ENCODE assay signal across 11 cellular contexts in the genomic region with DNA sequence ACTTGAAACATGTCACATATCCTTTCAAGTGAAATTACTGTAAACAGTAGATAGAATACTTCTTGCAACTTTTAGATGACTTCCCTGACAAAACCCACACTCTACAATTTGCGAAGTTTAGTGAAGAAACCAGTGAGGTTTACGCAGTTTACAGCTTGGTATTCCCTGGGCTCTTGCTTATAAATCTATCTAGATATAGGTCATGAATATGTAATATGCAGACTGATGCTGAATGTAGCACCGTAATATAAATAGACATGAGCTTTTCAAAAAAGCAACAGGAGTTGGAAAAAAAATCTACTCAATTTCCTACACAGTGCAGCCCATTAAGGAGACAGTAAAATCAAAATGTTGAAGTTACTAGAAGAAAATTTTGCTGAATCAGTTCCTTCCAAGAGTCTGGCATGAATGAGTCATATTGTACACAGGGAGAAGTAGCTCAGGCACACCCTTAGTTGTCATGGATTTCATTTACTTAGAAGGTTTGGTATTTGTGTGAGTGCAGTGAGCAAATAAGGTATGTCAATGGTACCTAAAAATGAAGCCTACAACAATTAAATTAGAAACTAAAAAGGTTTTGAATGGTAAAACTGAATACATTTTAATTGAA.
DNase-seq lines count a peak whose midpoint lies in the region; ATAC-seq, FAIRE-seq and TF ChIP-seq lines count a peak whose summit lies in the region.
"Had no signal": no experiment of that assay in that cellular context is flagged by ENCODE, and none has a peak within 500 bp of the region (broad histone marks: within the 10 kb centered on the region; RNA-seq: fewer than 3 reads in every experiment).

No MANE protein-coding gene starts in this region.

- peaks cover 4% of the 10 kb centered on the region for H3K36me3 Mint-ChIP-seq in Calu3 (ENCODE audit: insufficient read depth, unreplicated experiment)
- no peaks in the 10 kb centered on the region for H3K36me3 Mint-ChIP-seq in activated CD8-positive, alpha-beta T cell treated with anti-CD3 and anti-CD28 coated beads, Interleukin-2, amount 10 ng/mL, durations not matched to agents 7 days and 5 days (ENCODE audit: low read depth)
- H3K36me3 Mint-ChIP-seq: mesothelial cell of epicardium had no signal

- POLR2A ChIA-PET in activated CD8-positive, alpha-beta T cell treated with anti-CD3 and anti-CD28 coated beads, Interleukin-2, amount 10 ng/mL, durations not matched to agents 7 days and 5 days (lab: Charles Lee) = no interaction called here

- no peaks in the 10 kb centered on the region for H3K36me3 ChIP-seq in bronchial epithelial cell (ENCODE audit: control insufficient read depth, insufficient read depth, low read length)
- H3K36me3 ChIP-seq in lung (ENCODE audit: control insufficient read depth in 2 of 2, insufficient read depth in 2 of 2, low read length in 2 of 2) = no peaks in the 10 kb centered on the region

- ATAC-seq in lung (ENCODE audit: insufficient read depth, low FRiP score) = peak; percentile 87
- no peak for ATAC-seq in GM21381 (IDR thresholded peaks at IDR 0.05; ENCODE audit: unreplicated experiment)
- no peak for ATAC-seq in activated CD8-positive, alpha-beta T cell treated with anti-CD3 and anti-CD28 coated beads, Interleukin-2, amount 10 ng/mL, durations not matched to agents 7 days and 5 days

- intact Hi-C loops in Calu3 (cut with micrococcal nuclease; ENCODE audit: unreplicated experiment) = no loop called here

- H3K27ac ChIP-seq in lung (ENCODE audit: low read depth in 1 of 2, low read length in 1 of 2) = no peak overlapping the region

- H3K4me1 ChIP-seq in lung (ENCODE audit: control insufficient read depth in 2 of 2, insufficient read depth in 2 of 2, low read length in 2 of 2) = no peaks in the 10 kb centered on the region

- H3K9me3 Mint-ChIP-seq in Calu3 (ENCODE audit: low read depth, unreplicated experiment) = no peaks in the 10 kb centered on the region
- H3K9me3 Mint-ChIP-seq in activated CD8-positive, alpha-beta T cell treated with anti-CD3 and anti-CD28 coated beads, Interleukin-2, amount 10 ng/mL, durations not matched to agents 7 days and 5 days (ENCODE audit: insufficient read depth) = no peaks in the 10 kb centered on the region
- H3K9me3 Mint-ChIP-seq: stimulated activated naive CD8-positive, alpha-beta T cell treated with anti-CD3 and anti-CD28 coated beads, Interleukin-15, Interleukin-2, amounts not matched to agents 100 ng/mL and 50 ng/mL, for 24 hours had no signal

- 67 to 71% methylated on average over 3 of the region's 3 CpGs for WGBS in lung, 2 donors

- H3K27me3 Mint-ChIP-seq in Calu3 (ENCODE audit: unreplicated experiment) = no peaks in the 10 kb centered on the region
- no peaks in the 10 kb centered on the region for H3K27me3 Mint-ChIP-seq in activated CD8-positive, alpha-beta T cell treated with anti-CD3 and anti-CD28 coated beads, Interleukin-2, amount 10 ng/mL, durations not matched to agents 7 days and 5 days (ENCODE audit: low read depth)

- H3K9me3 ChIP-seq in lung (ENCODE audit: control insufficient read depth in 2 of 2, insufficient read depth in 1 of 2, low read length in 1 of 2) = no peaks in the 10 kb centered on the region

- FAIRE-seq in bronchial epithelial cell (lab: Jason Lieb, UNC) = no peak

- BruUV-seq in Calu3 (replicated peaks; lab: Mats Ljungman, UMichigan) = no TSS peak

- TF ChIP-seq CTCF in Calu3 (IDR thresholded peaks at IDR 0.05; ENCODE audit: unreplicated experiment) (no peak), bronchial epithelial cell (IDR thresholded peaks at IDR 0.05; ENCODE audit: insufficient read depth, low read length, severe bottlenecking) (no peak), lung (IDR thresholded peaks at IDR 0.05; ENCODE audit: control extremely low read depth, extremely low read depth) (no peak)

- no peak overlapping the region for H3K4me3 Mint-ChIP-seq in Calu3 (ENCODE audit: low read depth, unreplicated experiment)
- no peak overlapping the region for H3K4me3 Mint-ChIP-seq in activated CD8-positive, alpha-beta T cell treated with anti-CD3 and anti-CD28 coated beads, Interleukin-2, amount 10 ng/mL, durations not matched to agents 7 days and 5 days
- H3K4me3 Mint-ChIP-seq: mesothelial cell of epicardium; stimulated activated naive CD8-positive, alpha-beta T cell treated with anti-CD3 and anti-CD28 coated beads, Interleukin-15, Interleukin-2, amounts not matched to agents 100 ng/mL and 50 ng/mL, for 24 hours had no signal

- H3K27me3 ChIP-seq in bronchial epithelial cell (ENCODE audit: control insufficient read depth, insufficient read depth, low read length) (no peaks in the 10 kb centered on the region), lung (ENCODE audit: control insufficient read depth, insufficient read depth) (no peaks in the 10 kb centered on the region)

- DNase-seq in Calu3 (peak; percentile 36), M059J (ENCODE audit: low read depth) (peak; percentile 72), bronchial epithelial cell (ENCODE audit: low read depth) (peak; percentile 93), lung (ENCODE audit: low spot score) (no peak), DMS79 (lab: John Stamatoyannopoulos, UW) (no peak)
- DNase-seq in stimulated activated CD4-positive, alpha-beta T cell treated with anti-CD3 and anti-CD28 coated beads, Interleukin-4, amount 100 ng/mL, for 4 hours = no peak
- DNase-seq in activated CD8-positive, alpha-beta T cell treated with anti-CD3 and anti-CD28 coated beads, Interleukin-2, amount 10 ng/mL, durations not matched to agents 7 days and 5 days = no peak
- DNase-seq: amygdala had no signal

- peak overlapping the region; percentile 50 for H3K27ac Mint-ChIP-seq in Calu3 (ENCODE audit: unreplicated experiment)
- H3K27ac Mint-ChIP-seq in activated CD8-positive, alpha-beta T cell treated with anti-CD3 and anti-CD28 coated beads, Interleukin-2, amount 10 ng/mL, durations not matched to agents 7 days and 5 days = no peak overlapping the region
- H3K27ac Mint-ChIP-seq: mesothelial cell of epicardium; stimulated activated naive CD8-positive, alpha-beta T cell treated with anti-CD3 and anti-CD28 coated beads, Interleukin-15, Interleukin-2, amounts not matched to agents 100 ng/mL and 50 ng/mL, for 24 hours had no signal

- peaks cover 28% of the 10 kb centered on the region for H3K4me1 Mint-ChIP-seq in Calu3 (ENCODE audit: low read depth, unreplicated experiment)
- H3K4me1 Mint-ChIP-seq in activated CD8-positive, alpha-beta T cell treated with anti-CD3 and anti-CD28 coated beads, Interleukin-2, amount 10 ng/mL, durations not matched to agents 7 days and 5 days (ENCODE audit: low read depth) = no peaks in the 10 kb centered on the region
- H3K4me1 Mint-ChIP-seq: mesothelial cell of epicardium had no signal

- CTCF ChIA-PET in Calu3 (lab: Charles Lee) = interaction anchor here (0.8 to 1.2 kb wide), 7 partner anchors 8 to 225 kb away, joined by 3 to 10 read pairs (median 4); no protein-coding TSS in a partner anchor
- CTCF ChIA-PET in activated CD8-positive, alpha-beta T cell treated with anti-CD3 and anti-CD28 coated beads, Interleukin-2, amount 10 ng/mL, durations not matched to agents 7 days and 5 days (lab: Charles Lee) = no interaction called here

- no peak overlapping the region for H3K4me3 ChIP-seq in bronchial epithelial cell (ENCODE audit: low read depth, low read length)
- H3K4me3 ChIP-seq in lung = no peak overlapping the region

Comparison
In these comparisons a context has a peak if more than half of its experiments do, and no peak if none do; other contexts are left out.
1. DNase-seq: peak in Calu3 (single experiment), M059J (single experiment) and bronchial epithelial cell (single experiment); none in lung (single experiment), DMS79 (single experiment), stimulated activated CD4-positive, alpha-beta T cell treated with anti-CD3 and anti-CD28 coated beads, Interleukin-4, amount 100 ng/mL, for 4 hours (0 of 2) and activated CD8-positive, alpha-beta T cell treated with anti-CD3 and anti-CD28 coated beads, Interleukin-2, amount 10 ng/mL, durations not matched to agents 7 days and 5 days (single experiment).